ENCODE assay signal across 1 cellular context in the genomic region with DNA sequence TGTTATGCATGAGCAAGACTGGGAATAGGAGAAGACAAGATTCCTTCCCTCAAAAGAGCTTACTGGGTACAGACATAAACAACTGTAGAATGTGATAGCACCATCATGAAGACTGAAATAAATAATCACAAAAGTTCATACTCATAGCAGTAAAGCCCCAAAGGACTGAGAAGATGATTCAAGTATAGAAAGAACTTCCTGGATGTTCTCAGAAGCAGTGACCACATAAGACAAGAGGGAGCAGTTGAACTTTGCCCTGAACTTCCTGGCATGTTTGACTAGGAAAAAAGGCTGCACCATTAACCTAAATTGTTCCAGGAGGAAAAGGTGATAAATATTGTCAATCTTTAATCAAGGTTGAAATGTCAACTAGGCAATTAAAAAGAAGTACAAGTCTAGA.
TF ChIP-seq lines count a peak whose summit lies in the region.

No MANE protein-coding gene starts in this region.

TF ChIP-seq in GM12878, 131 proteins besides CTCF, POLR2A, EP300 and RAD21 (continues in another document):
- TF ChIP-seq ZBTB40 (IDR thresholded peaks at IDR 0.05; ENCODE audit: borderline replicate concordance) (no peak), NR2C1 (IDR thresholded peaks at IDR 0.05) (peak; percentile 55; the same call in 1 of the 2 replicates), HSF1 (IDR thresholded peaks at IDR 0.05; ENCODE audit: low read depth, low read length) (no peak), SMAD5 (IDR thresholded peaks at IDR 0.05; ENCODE audit: low read depth) (no peak), CBFB (IDR thresholded peaks at IDR 0.05; ENCODE audit: low read depth) (no peak), CREB1 (IDR thresholded peaks at IDR 0.05; ENCODE audit: low read depth) (no peak), JUNB (IDR thresholded peaks at IDR 0.05) (peak; percentile 45; the same call in 1 of the 2 replicates), RUNX3 (IDR thresholded peaks at IDR 0.05; ENCODE audit: low read length) (peak; percentile 66; the same call in 1 of the 2 replicates), GABPA (IDR thresholded peaks at IDR 0.05; ENCODE audit: low read depth) (no peak), CBX5 (IDR thresholded peaks at IDR 0.05; ENCODE audit: low read depth) (no peak), SIN3A (IDR thresholded peaks at IDR 0.05; ENCODE audit: low read depth, low read length) (no peak), SREBF2 (IDR thresholded peaks at IDR 0.05; ENCODE audit: low read length) (no peak), SIX5 (IDR thresholded peaks at IDR 0.05; ENCODE audit: low read depth, low read length, severe bottlenecking) (no peak), TARDBP (IDR thresholded peaks at IDR 0.05; ENCODE audit: borderline replicate concordance) (no peak), RCOR1 (conservative IDR thresholded peaks at IDR 0.05; ENCODE audit: low read depth, low read length) (no peak), POLR2AphosphoS5 (IDR thresholded peaks at IDR 0.05; ENCODE audit: low read length) (no peak), NR2F1 (conservative IDR thresholded peaks at IDR 0.05) (peak; percentile 63), MTA3 (IDR thresholded peaks at IDR 0.05; ENCODE audit: borderline replicate concordance, low read length) (no peak), ZNF384 (IDR thresholded peaks at IDR 0.05; ENCODE audit: borderline replicate concordance, low read depth, low read length) (no peak), STAT1 (conservative IDR thresholded peaks at IDR 0.05) (no peak), ESRRA (IDR thresholded peaks at IDR 0.05; ENCODE audit: low read length) (no peak), TCF3 (IDR thresholded peaks at IDR 0.05; ENCODE audit: borderline replicate concordance, insufficient read depth, low read depth, low read length) (no peak), HDGF (IDR thresholded peaks at IDR 0.05) (no peak), STAT3 (IDR thresholded peaks at IDR 0.05; ENCODE audit: low read depth, low read length) (no peak), ZNF592 (IDR thresholded peaks at IDR 0.05) (no peak), ATF2 (IDR thresholded peaks at IDR 0.05; ENCODE audit: low read length) (0 out of 2 replicates have a peak, but pooled peaks have one; percentile 9), BMI1 (IDR thresholded peaks at IDR 0.05; ENCODE audit: borderline replicate concordance) (no peak), FOXM1 (IDR thresholded peaks at IDR 0.05; ENCODE audit: low read depth, low read length) (no peak)
- TF ChIP-seq, protein P1, sequence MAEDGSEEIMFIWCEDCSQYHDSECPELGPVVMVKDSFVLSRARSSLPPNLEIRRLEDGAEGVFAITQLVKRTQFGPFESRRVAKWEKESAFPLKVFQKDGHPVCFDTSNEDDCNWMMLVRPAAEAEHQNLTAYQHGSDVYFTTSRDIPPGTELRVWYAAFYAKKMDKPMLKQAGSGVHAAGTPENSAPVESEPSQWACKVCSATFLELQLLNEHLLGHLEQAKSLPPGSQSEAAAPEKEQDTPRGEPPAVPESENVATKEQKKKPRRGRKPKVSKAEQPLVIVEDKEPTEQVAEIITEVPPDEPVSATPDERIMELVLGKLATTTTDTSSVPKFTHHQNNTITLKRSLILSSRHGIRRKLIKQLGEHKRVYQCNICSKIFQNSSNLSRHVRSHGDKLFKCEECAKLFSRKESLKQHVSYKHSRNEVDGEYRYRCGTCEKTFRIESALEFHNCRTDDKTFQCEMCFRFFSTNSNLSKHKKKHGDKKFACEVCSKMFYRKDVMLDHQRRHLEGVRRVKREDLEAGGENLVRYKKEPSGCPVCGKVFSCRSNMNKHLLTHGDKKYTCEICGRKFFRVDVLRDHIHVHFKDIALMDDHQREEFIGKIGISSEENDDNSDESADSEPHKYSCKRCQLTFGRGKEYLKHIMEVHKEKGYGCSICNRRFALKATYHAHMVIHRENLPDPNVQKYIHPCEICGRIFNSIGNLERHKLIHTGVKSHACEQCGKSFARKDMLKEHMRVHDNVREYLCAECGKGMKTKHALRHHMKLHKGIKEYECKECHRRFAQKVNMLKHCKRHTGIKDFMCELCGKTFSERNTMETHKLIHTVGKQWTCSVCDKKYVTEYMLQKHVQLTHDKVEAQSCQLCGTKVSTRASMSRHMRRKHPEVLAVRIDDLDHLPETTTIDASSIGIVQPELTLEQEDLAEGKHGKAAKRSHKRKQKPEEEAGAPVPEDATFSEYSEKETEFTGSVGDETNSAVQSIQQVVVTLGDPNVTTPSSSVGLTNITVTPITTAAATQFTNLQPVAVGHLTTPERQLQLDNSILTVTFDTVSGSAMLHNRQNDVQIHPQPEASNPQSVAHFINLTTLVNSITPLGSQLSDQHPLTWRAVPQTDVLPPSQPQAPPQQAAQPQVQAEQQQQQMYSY (CRISPR knock-in tag; IDR thresholded peaks at IDR 0.05) = no peak
- TF ChIP-seq, protein P2, sequence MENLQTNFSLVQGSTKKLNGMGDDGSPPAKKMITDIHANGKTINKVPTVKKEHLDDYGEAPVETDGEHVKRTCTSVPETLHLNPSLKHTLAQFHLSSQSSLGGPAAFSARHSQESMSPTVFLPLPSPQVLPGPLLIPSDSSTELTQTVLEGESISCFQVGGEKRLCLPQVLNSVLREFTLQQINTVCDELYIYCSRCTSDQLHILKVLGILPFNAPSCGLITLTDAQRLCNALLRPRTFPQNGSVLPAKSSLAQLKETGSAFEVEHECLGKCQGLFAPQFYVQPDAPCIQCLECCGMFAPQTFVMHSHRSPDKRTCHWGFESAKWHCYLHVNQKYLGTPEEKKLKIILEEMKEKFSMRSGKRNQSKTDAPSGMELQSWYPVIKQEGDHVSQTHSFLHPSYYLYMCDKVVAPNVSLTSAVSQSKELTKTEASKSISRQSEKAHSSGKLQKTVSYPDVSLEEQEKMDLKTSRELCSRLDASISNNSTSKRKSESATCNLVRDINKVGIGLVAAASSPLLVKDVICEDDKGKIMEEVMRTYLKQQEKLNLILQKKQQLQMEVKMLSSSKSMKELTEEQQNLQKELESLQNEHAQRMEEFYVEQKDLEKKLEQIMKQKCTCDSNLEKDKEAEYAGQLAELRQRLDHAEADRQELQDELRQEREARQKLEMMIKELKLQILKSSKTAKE (IDR thresholded peaks at IDR 0.05; ENCODE audit: low read depth, poor library complexity, severe bottlenecking) = no peak
- TF ChIP-seq, protein P3, sequence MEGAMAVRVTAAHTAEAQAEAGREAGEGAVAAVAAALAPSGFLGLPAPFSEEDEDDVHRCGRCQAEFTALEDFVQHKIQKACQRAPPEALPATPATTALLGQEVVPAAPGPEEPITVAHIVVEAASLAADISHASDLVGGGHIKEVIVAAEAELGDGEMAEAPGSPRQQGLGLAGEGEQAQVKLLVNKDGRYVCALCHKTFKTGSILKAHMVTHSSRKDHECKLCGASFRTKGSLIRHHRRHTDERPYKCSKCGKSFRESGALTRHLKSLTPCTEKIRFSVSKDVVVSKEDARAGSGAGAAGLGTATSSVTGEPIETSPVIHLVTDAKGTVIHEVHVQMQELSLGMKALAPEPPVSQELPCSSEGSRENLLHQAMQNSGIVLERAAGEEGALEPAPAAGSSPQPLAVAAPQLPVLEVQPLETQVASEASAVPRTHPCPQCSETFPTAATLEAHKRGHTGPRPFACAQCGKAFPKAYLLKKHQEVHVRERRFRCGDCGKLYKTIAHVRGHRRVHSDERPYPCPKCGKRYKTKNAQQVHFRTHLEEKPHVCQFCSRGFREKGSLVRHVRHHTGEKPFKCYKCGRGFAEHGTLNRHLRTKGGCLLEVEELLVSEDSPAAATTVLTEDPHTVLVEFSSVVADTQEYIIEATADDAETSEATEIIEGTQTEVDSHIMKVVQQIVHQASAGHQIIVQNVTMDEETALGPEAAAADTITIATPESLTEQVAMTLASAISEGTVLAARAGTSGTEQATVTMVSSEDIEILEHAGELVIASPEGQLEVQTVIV (IDR thresholded peaks at IDR 0.05; ENCODE audit: borderline replicate concordance, partially characterized antibody) = no peak
- TF ChIP-seq, protein P4, sequence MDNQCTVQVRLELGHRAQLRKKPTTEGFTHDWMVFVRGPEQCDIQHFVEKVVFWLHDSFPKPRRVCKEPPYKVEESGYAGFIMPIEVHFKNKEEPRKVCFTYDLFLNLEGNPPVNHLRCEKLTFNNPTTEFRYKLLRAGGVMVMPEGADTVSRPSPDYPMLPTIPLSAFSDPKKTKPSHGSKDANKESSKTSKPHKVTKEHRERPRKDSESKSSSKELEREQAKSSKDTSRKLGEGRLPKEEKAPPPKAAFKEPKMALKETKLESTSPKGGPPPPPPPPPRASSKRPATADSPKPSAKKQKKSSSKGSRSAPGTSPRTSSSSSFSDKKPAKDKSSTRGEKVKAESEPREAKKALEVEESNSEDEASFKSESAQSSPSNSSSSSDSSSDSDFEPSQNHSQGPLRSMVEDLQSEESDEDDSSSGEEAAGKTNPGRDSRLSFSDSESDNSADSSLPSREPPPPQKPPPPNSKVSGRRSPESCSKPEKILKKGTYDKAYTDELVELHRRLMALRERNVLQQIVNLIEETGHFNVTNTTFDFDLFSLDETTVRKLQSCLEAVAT (IDR thresholded peaks at IDR 0.05) = no peak
- TF ChIP-seq, protein P5, sequence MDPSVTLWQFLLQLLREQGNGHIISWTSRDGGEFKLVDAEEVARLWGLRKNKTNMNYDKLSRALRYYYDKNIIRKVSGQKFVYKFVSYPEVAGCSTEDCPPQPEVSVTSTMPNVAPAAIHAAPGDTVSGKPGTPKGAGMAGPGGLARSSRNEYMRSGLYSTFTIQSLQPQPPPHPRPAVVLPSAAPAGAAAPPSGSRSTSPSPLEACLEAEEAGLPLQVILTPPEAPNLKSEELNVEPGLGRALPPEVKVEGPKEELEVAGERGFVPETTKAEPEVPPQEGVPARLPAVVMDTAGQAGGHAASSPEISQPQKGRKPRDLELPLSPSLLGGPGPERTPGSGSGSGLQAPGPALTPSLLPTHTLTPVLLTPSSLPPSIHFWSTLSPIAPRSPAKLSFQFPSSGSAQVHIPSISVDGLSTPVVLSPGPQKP (IDR thresholded peaks at IDR 0.05; ENCODE audit: low read depth, low read length) = no peak
